Comparison of ENCODE assay signal across 18 cellular contexts in genomic region chr7:70793060-70793459, GRCh38.
A peak's percentile ranks its signal among the peaks of the same experiment; 100 is the strongest.
DNase-seq lines count a peak whose midpoint lies in the region; ATAC-seq, FAIRE-seq and TF ChIP-seq lines count a peak whose summit lies in the region.
"Had no signal": no experiment of that assay in that cellular context is flagged by ENCODE, and none has a peak within 500 bp of the region (broad histone marks: within the 10 kb centered on the region; RNA-seq: fewer than 3 reads in every experiment).

No MANE protein-coding gene starts in this region.

- H4K20me1 ChIP-seq in H1 (replicated peaks in 1 of 2; ENCODE audit: control insufficient read depth in 1 of 2, insufficient read depth in 2 of 2, low read length in 2 of 2), result peaks cover 3% of the 10 kb centered on the region in 2 experiments
- H4K20me1 ChIP-seq in neural cell (ENCODE audit: insufficient read depth), result peaks cover 38% of the 10 kb centered on the region

- H3K23ac ChIP-seq in H1 (ENCODE audit: insufficient read length), result no peak overlapping the region

- H2BK120ac ChIP-seq in H1 (replicated peaks; ENCODE audit: low read depth, low read length), result no peak overlapping the region

- intact Hi-C loops in left lung (cut with DNase I), result no loop called here

- DNase-seq in H1 (ENCODE audit: low read depth in 1 of 2, low spot score in 2 of 2) (no peak), left lung (no peak), HFFc6 (no peak), RWPE1 (ENCODE audit: low spot score) (no peak), urothelium cell line (ENCODE audit: low spot score) (no peak)
- DNase-seq: C1 segment of cervical spinal cord; Calu3; CD4-positive, alpha-beta memory T cell; COR-L47; DMS53; DMS79 treated with DMSO at 0.1 percent for 48 hours; GF-D8; GM23248 had no signal

- H3K4me3 ChIP-seq in H1 (ENCODE audit: extremely low read depth in 1 of 4, insufficient read depth in 2 of 4, low read depth in 3 of 4, low read length in 4 of 4) (no peak overlapping the region), left lung (no peak overlapping the region), neural cell (ENCODE audit: low read length) (peak overlapping the region; percentile 46)
- H3K4me3 ChIP-seq: GM23248, HAP-1 had no signal

- peaks cover 5% of the 10 kb centered on the region; the same call in 1 of the 2 replicates for H3K36me3 Mint-ChIP-seq in HFFc6 (ENCODE audit: low read depth)

- POLR2A ChIA-PET in H1 (lab: Charles Lee; ENCODE audit: partially characterized antibody), result interaction anchor here (0.8 to 1.3 kb wide), 2 partner anchors 9 to 76 kb away, joined by 3 to 4 read pairs; no protein-coding TSS in a partner anchor
- POLR2A ChIA-PET in RWPE1 (lab: Yijun Ruan, JAX; ENCODE audit: low non-redundant PET), result no interaction called here

- H3K9me3 Mint-ChIP-seq in HFFc6, result peaks cover 55% of the 10 kb centered on the region

- no peak overlapping the region for H4K8ac ChIP-seq in H1 (ENCODE audit: extremely low read depth, insufficient read depth, low read length)

- peaks cover 6% of the 10 kb centered on the region for H3F3A ChIP-seq in neural cell (ENCODE audit: insufficient read depth, low read length, poor library complexity, severe bottlenecking)

- H3K9me3 ChIP-seq in H1 (ENCODE audit: insufficient read depth in 2 of 2, low read depth in 1 of 2, low read length in 1 of 2) (no peaks in the 10 kb centered on the region), left lung (peaks cover 0 to 4% of the 10 kb centered on the region in 2 donors), neural cell (ENCODE audit: low read length) (no peaks in the 10 kb centered on the region)
- H3K9me3 ChIP-seq: HAP-1 had no signal

- no peaks in the 10 kb centered on the region for H3K23me2 ChIP-seq in H1 (ENCODE audit: low read depth, low read length)

- no peak overlapping the region for H2BK5ac ChIP-seq in H1 (ENCODE audit: low read depth, low read length)

- H2BK20ac ChIP-seq in H1 (ENCODE audit: low read length), result no peak overlapping the region

- no peak overlapping the region for H4K5ac ChIP-seq in H1 (ENCODE audit: insufficient read length, low read depth, low read length)

- H3K4me3 Mint-ChIP-seq in HFFc6, result no peak overlapping the region
- H3K4me3 Mint-ChIP-seq: CD4-positive, alpha-beta memory T cell had no signal

- H2AK5ac ChIP-seq in H1 (ENCODE audit: low read depth, low read length), result no peak overlapping the region

- no peak overlapping the region for H3K27ac Mint-ChIP-seq in HFFc6

- H4K91ac ChIP-seq in H1 (replicated peaks; ENCODE audit: insufficient read length, low read length), result no peak overlapping the region

- H3K14ac ChIP-seq in H1 (ENCODE audit: insufficient read length), result no peak overlapping the region

- no peaks in the 10 kb centered on the region; the same call in 1 of the 2 replicates for H3K79me1 ChIP-seq in H1 (ENCODE audit: low read depth, low read length)

- H3K79me2 ChIP-seq in H1 (ENCODE audit: control insufficient read depth in 1 of 2, insufficient read depth in 2 of 2, low read length in 2 of 2) (no peaks in the 10 kb centered on the region), neural cell (replicated peaks; ENCODE audit: insufficient read depth, low read length) (peaks cover 18% of the 10 kb centered on the region)

- H3K18ac ChIP-seq in H1 (ENCODE audit: extremely low read depth, low read length), result no peak overlapping the region

- FAIRE-seq in H1 (lab: Jason Lieb, UNC) (no peak), urothelium cell line (lab: Jason Lieb, UNC) (no peak)
- FAIRE-seq: GM12891, GM18507 had no signal

- no peak overlapping the region for H3K56ac ChIP-seq in H1 (replicated peaks; ENCODE audit: insufficient read length, low read depth, low read length)

- CTCF ChIA-PET in H1 (lab: Charles Lee; ENCODE audit: partially characterized antibody), result interaction anchor here (0.6 kb wide), 1 partner anchor 288 kb away, joined by 4 read pairs; no protein-coding TSS in a partner anchor
- CTCF ChIA-PET in RWPE1 (lab: Yijun Ruan, JAX), result interaction anchor here (0.6 kb wide), 1 partner anchor 907 kb away, joined by 3 read pairs; no protein-coding TSS in a partner anchor

- peak; percentile 49 for ATAC-seq in left lung
- no peak for ATAC-seq in HG03565 (IDR thresholded peaks at IDR 0.05; ENCODE audit: unreplicated experiment)

- TF ChIP-seq POLR2A in H1 (IDR thresholded peaks at IDR 0.05; ENCODE audit: control extremely low read depth in 1 of 2, low read depth in 2 of 2, low read length in 2 of 2), result no peak

- H3K9me2 ChIP-seq in neural cell (ENCODE audit: insufficient read depth, low read length), result no peaks in the 10 kb centered on the region

- no peak overlapping the region for H2BK12ac ChIP-seq in H1 (ENCODE audit: low read depth, low read length)

- H2AFZ ChIP-seq in H1 (ENCODE audit: low read length), result no peak overlapping the region
- no peak overlapping the region for H2AFZ ChIP-seq in neural cell (ENCODE audit: low read depth, low read length)
- H2AFZ ChIP-seq: GM23248 had no signal

- H3K4me2 ChIP-seq in H1 (ENCODE audit: insufficient read depth in 1 of 2, low read depth in 2 of 2, low read length in 2 of 2), result no peak overlapping the region
- H3K4me2 ChIP-seq in neural cell (ENCODE audit: low read length), result no peak overlapping the region

- H3K9ac ChIP-seq in H1 (replicated peaks in 1 of 4; ENCODE audit: extremely low read depth in 1 of 4, low read depth in 3 of 4, low read length in 3 of 4), result no peak overlapping the region
- H3K9ac ChIP-seq in neural cell (ENCODE audit: low read length), result peak overlapping the region; percentile 28
- H3K9ac ChIP-seq: GM23248 had no signal

- H3K36me3 ChIP-seq in H1 (ENCODE audit: control insufficient read depth in 2 of 4, insufficient read depth in 4 of 4, low read length in 3 of 4) (peaks cover 11 to 62% (median 37%) of the 10 kb centered on the region in 4 experiments), left lung (peaks cover 0 to 40% of the 10 kb centered on the region in 2 donors), neural cell (ENCODE audit: insufficient read depth, low read length) (peaks cover 17% of the 10 kb centered on the region)
- H3K36me3 ChIP-seq: HAP-1 had no signal

- TF ChIP-seq CTCF in H1 (IDR thresholded peaks at IDR 0.05; ENCODE audit: control extremely low read depth in 1 of 3, insufficient read depth in 1 of 3, low read depth in 1 of 3, low read length in 3 of 3) (no peak), left lung (IDR thresholded peaks at IDR 0.05) (no peak), neural cell (IDR thresholded peaks at IDR 0.05; ENCODE audit: poor library complexity, severe bottlenecking) (no peak), HFFc6 (IDR thresholded peaks at IDR 0.05) (no peak), RWPE1 (conservative IDR thresholded peaks at IDR 0.05; ENCODE audit: low read depth) (no peak)

- no peak for TF ChIP-seq EP300 in H1 (IDR thresholded peaks at IDR 0.05; ENCODE audit: borderline replicate concordance in 1 of 2, low read depth in 2 of 2, low read length in 2 of 2)
- no peak for TF ChIP-seq EP300 in neural cell (conservative IDR thresholded peaks at IDR 0.05; ENCODE audit: poor library complexity, severe bottlenecking)

- H3K4me1 ChIP-seq in H1 (replicated peaks in 1 of 4; ENCODE audit: control insufficient read depth in 3 of 4, insufficient read depth in 4 of 4, low read length in 3 of 4) (no peaks in the 10 kb centered on the region; a peak in 2 of 7 replicates), left lung (no peaks in the 10 kb centered on the region)

- no peak overlapping the region for H2BK15ac ChIP-seq in H1 (ENCODE audit: low read length)

- no peak overlapping the region for H3K4ac ChIP-seq in H1 (replicated peaks; ENCODE audit: insufficient read length, low read depth, low read length)

- WGBS in H1 (ENCODE audit: extremely low coverage in 1 of 2, insufficient coverage in 1 of 2, insufficient read length in 1 of 2, insufficient replicate concordance in 2 of 2, low coverage in 1 of 2, low lambda C conversion rate in 2 of 2, missing lambda C conversion rate in 1 of 2), 2 experiments, result 90% methylated on average over 8 of the region's 8 CpGs; no CpG with 5 or more reads in 1 of the 2 experiments

- H3K27me3 Mint-ChIP-seq in HFFc6 (ENCODE audit: insufficient read depth), result no peaks in the 10 kb centered on the region
- H3K27me3 Mint-ChIP-seq: CD4-positive, alpha-beta memory T cell had no signal

- no peaks in the 10 kb centered on the region for H3K4me1 Mint-ChIP-seq in HFFc6 (ENCODE audit: low read depth)

- no peaks in the 10 kb centered on the region for H3K27me3 ChIP-seq in H1 (replicated peaks in 1 of 4; ENCODE audit: control insufficient read depth in 3 of 4, extremely low read depth in 1 of 4, insufficient read depth in 3 of 4, low read length in 3 of 4)
- H3K27me3 ChIP-seq in left lung, result no peaks in the 10 kb centered on the region
- H3K27me3 ChIP-seq in neural cell (ENCODE audit: insufficient read depth, low read depth, low read length), result no peaks in the 10 kb centered on the region

- no peak for TF ChIP-seq RAD21 in H1 (IDR thresholded peaks at IDR 0.05 in 1 of 2, conservative IDR thresholded peaks at IDR 0.05 in 1 of 2; ENCODE audit: low read depth in 2 of 2, low read length in 2 of 2)
- TF ChIP-seq RAD21 in neural cell (conservative IDR thresholded peaks at IDR 0.05), result no peak

- H3K27ac ChIP-seq in H1 (ENCODE audit: low read depth, low read length) (no peak overlapping the region), left lung (no peak overlapping the region), neural cell (ENCODE audit: low read length) (peak overlapping the region; percentile 64), RWPE1 (no peak overlapping the region)
- H3K27ac ChIP-seq: GM23248 had no signal

TF ChIP-seq in neural cell, 6 proteins besides CTCF, POLR2A, EP300 and RAD21 (continues in another document):
- TF ChIP-seq POLR2AphosphoS5 (IDR thresholded peaks at IDR 0.05), result no peak
- no peak for TF ChIP-seq TAF1 (IDR thresholded peaks at IDR 0.05; ENCODE audit: low read depth)
- no peak for TF ChIP-seq MXI1 (conservative IDR thresholded peaks at IDR 0.05; ENCODE audit: poor library complexity, severe bottlenecking)
